In the genomic region with DNA sequence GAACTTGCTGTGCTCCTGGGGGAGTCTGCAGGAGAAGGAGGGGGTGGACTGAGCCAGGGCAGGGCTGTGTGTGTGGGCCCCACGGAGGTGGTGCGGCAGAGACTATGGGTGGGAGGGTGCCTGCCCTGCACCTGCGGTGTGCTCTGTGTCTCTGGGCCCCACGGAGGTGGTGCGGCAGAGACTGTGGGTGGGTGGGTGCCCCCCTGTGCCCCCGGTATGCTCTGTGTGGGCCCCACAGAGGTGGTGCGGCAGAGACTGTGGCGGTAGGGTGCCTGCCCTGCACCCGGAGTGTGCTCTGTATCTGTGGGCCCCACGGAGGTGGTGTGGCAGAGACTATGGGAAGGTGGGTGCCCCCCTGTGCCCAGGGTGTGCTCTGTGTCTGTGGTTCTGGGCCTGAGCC, we compare ENCODE assay signal across 11 cellular contexts.
DNase-seq lines count a peak whose midpoint lies in the region; ATAC-seq, FAIRE-seq and TF ChIP-seq lines count a peak whose summit lies in the region.
"Had no signal": no experiment of that assay in that cellular context is flagged by ENCODE, and none has a peak within 500 bp of the region (broad histone marks: within the 10 kb centered on the region; RNA-seq: fewer than 3 reads in every experiment).

No MANE protein-coding gene starts in this region.

- no peak overlapping the region for H3K4me2 ChIP-seq in neural progenitor cell
- H3K4me2 ChIP-seq: BLaER1 had no signal

- no peaks in the 10 kb centered on the region for H3K27me3 Mint-ChIP-seq in WTC11 (ENCODE audit: low read depth)
- H3K27me3 Mint-ChIP-seq in chondrocyte (ENCODE audit: low read depth), result no peaks in the 10 kb centered on the region
- H3K27me3 Mint-ChIP-seq in neural progenitor cell (ENCODE audit: insufficient read depth, low read depth), result peaks cover 8% of the 10 kb centered on the region

- no peak overlapping the region for H2AFZ ChIP-seq in neural progenitor cell (replicated peaks)

- H3F3A ChIP-seq in neural progenitor cell (ENCODE audit: low read depth), result peaks cover 25% of the 10 kb centered on the region

- no peak for TF ChIP-seq CTCF in WTC11 (IDR thresholded peaks at IDR 0.05)
- TF ChIP-seq CTCF in chondrocyte (IDR thresholded peaks at IDR 0.05), result no peak
- no peak for TF ChIP-seq CTCF in neural progenitor cell (IDR thresholded peaks at IDR 0.05)
- TF ChIP-seq CTCF in ascending aorta (IDR thresholded peaks at IDR 0.05), result no peak

- H3K4me3 Mint-ChIP-seq in WTC11, result no peak overlapping the region
- no peak overlapping the region for H3K4me3 Mint-ChIP-seq in chondrocyte (ENCODE audit: unreplicated experiment)
- no peak overlapping the region for H3K4me3 Mint-ChIP-seq in neural progenitor cell

- peaks cover 4% of the 10 kb centered on the region for H4K20me1 ChIP-seq in neural progenitor cell (ENCODE audit: low read depth)

- H3K4me1 ChIP-seq in neural progenitor cell (peaks cover 13% of the 10 kb centered on the region), ascending aorta (peaks cover 0 to 2% of the 10 kb centered on the region in 2 donors)
- H3K4me1 ChIP-seq: BLaER1 had no signal

- DNase-seq in GM12891 (ENCODE audit: insufficient read length, low spot score), result no peak
- DNase-seq in WTC11 (ENCODE audit: low spot score), result no peak
- DNase-seq in chondrocyte (ENCODE audit: low spot score), result no peak
- DNase-seq in neural progenitor cell (ENCODE audit: low spot score), result no peak
- DNase-seq in ascending aorta (ENCODE audit: low spot score in 2 of 2), result no peak
- DNase-seq: esophagus squamous epithelium, retina had no signal

- H3K27ac ChIP-seq in neural progenitor cell, result peak overlapping the region; percentile 35
- no peak overlapping the region for H3K27ac ChIP-seq in ascending aorta
- H3K27ac ChIP-seq: BLaER1 had no signal

- peaks cover 30% of the 10 kb centered on the region for H3K4me1 Mint-ChIP-seq in WTC11
- H3K4me1 Mint-ChIP-seq in chondrocyte (ENCODE audit: low read depth), result peaks cover 23% of the 10 kb centered on the region
- H3K4me1 Mint-ChIP-seq in neural progenitor cell, result peaks cover 4% of the 10 kb centered on the region

- H3K36me3 ChIP-seq in neural progenitor cell (no peaks in the 10 kb centered on the region), ascending aorta (peaks cover 15 to 27% of the 10 kb centered on the region in 2 donors)

- peak overlapping the region; percentile 96 for H3K27ac Mint-ChIP-seq in WTC11
- H3K27ac Mint-ChIP-seq in chondrocyte (ENCODE audit: unreplicated experiment), result peak overlapping the region; percentile 68
- H3K27ac Mint-ChIP-seq in neural progenitor cell, result peak overlapping the region; percentile 78

- TF ChIP-seq POLR2A in GM12891 (IDR thresholded peaks at IDR 0.05; ENCODE audit: low read depth, low read length), result no peak

- ATAC-seq in WTC11 (no peak), HG03469 (IDR thresholded peaks at IDR 0.05; ENCODE audit: unreplicated experiment) (no peak), GM21786 (IDR thresholded peaks at IDR 0.05; ENCODE audit: unreplicated experiment) (no peak), GM19351 (IDR thresholded peaks at IDR 0.05; ENCODE audit: unreplicated experiment) (no peak)

- peak; percentile 23 for FAIRE-seq in GM12891 (lab: Jason Lieb, UNC)

- POLR2A ChIA-PET in WTC11 (lab: Charles Lee), result no interaction called here

- CTCF ChIA-PET in WTC11 (lab: Charles Lee), result no interaction called here

- H3K9me3 Mint-ChIP-seq in WTC11, result peaks cover 16% of the 10 kb centered on the region
- peaks cover 5% of the 10 kb centered on the region for H3K9me3 Mint-ChIP-seq in chondrocyte (ENCODE audit: low read depth)
- peaks cover 26% of the 10 kb centered on the region for H3K9me3 Mint-ChIP-seq in neural progenitor cell

- H3K79me2 ChIP-seq in neural progenitor cell (ENCODE audit: low read depth), result peaks cover 56% of the 10 kb centered on the region

- H3K4me3 ChIP-seq in neural progenitor cell, result no peak overlapping the region
- H3K4me3 ChIP-seq in ascending aorta, result no peak overlapping the region
- H3K4me3 ChIP-seq: BLaER1, esophagus squamous epithelium had no signal

- peaks cover 64% of the 10 kb centered on the region for H3K36me3 Mint-ChIP-seq in WTC11
- peaks cover 21% of the 10 kb centered on the region for H3K36me3 Mint-ChIP-seq in chondrocyte (ENCODE audit: low read depth)
- peaks cover 49% of the 10 kb centered on the region for H3K36me3 Mint-ChIP-seq in neural progenitor cell

- H3K9me3 ChIP-seq in neural progenitor cell (ENCODE audit: low read depth), result no peaks in the 10 kb centered on the region
- H3K9me3 ChIP-seq in ascending aorta, result no peaks in the 10 kb centered on the region
- H3K9me3 ChIP-seq: esophagus squamous epithelium had no signal

- intact Hi-C loops in ascending aorta (cut with DNase I), result no loop called here

- no peak overlapping the region for H3K9ac ChIP-seq in neural progenitor cell
- H3K9ac ChIP-seq: BLaER1 had no signal

- H3K27me3 ChIP-seq in neural progenitor cell (no peaks in the 10 kb centered on the region), ascending aorta (no peaks in the 10 kb centered on the region)
- H3K27me3 ChIP-seq: BLaER1, esophagus squamous epithelium had no signal

TF ChIP-seq in GM12891, 5 proteins besides CTCF, POLR2A, EP300 and RAD21:
- TF ChIP-seq PAX5 (IDR thresholded peaks at IDR 0.05; ENCODE audit: insufficient read depth, low read length, severe bottlenecking) (no peak), SPI1 (IDR thresholded peaks at IDR 0.05; ENCODE audit: low read depth, low read length) (no peak), TAF1 (IDR thresholded peaks at IDR 0.05; ENCODE audit: low read depth, low read length) (no peak), POLR2AphosphoS5 (IDR thresholded peaks at IDR 0.05; ENCODE audit: low read depth, low read length) (no peak), POU2F2 (IDR thresholded peaks at IDR 0.05; ENCODE audit: low read depth, low read length) (no peak)

TF ChIP-seq in WTC11, 78 proteins besides CTCF, POLR2A, EP300 and RAD21 (continues in another document):
- no peak for TF ChIP-seq MXD4 (CRISPR knock-in tag; IDR thresholded peaks at IDR 0.05; ENCODE audit: borderline replicate concordance)
- no peak for TF ChIP-seq USF2 (CRISPR knock-in tag; IDR thresholded peaks at IDR 0.05)
- TF ChIP-seq CBFB (CRISPR knock-in tag; IDR thresholded peaks at IDR 0.05; ENCODE audit: low read depth), result no peak
- TF ChIP-seq FOXP1 (CRISPR knock-in tag; IDR thresholded peaks at IDR 0.05; ENCODE audit: borderline replicate concordance), result no peak
- TF ChIP-seq ZNF263 (CRISPR knock-in tag; IDR thresholded peaks at IDR 0.05; ENCODE audit: low read depth), result no peak
- no peak for TF ChIP-seq ERG (CRISPR knock-in tag; IDR thresholded peaks at IDR 0.05)
- TF ChIP-seq ZNF396 (CRISPR knock-in tag; IDR thresholded peaks at IDR 0.05; ENCODE audit: borderline replicate concordance), result no peak
- TF ChIP-seq ZNF232 (CRISPR knock-in tag; IDR thresholded peaks at IDR 0.05), result no peak
- TF ChIP-seq JUN (CRISPR knock-in tag; IDR thresholded peaks at IDR 0.05), result no peak
- no peak for TF ChIP-seq PRRX2 (CRISPR knock-in tag; IDR thresholded peaks at IDR 0.05)
- no peak for TF ChIP-seq PREB (CRISPR knock-in tag; IDR thresholded peaks at IDR 0.05; ENCODE audit: borderline replicate concordance)
- no peak for TF ChIP-seq STAT6 (CRISPR knock-in tag; conservative IDR thresholded peaks at IDR 0.05; ENCODE audit: low read depth)
- TF ChIP-seq GABPB1 (CRISPR knock-in tag; IDR thresholded peaks at IDR 0.05), result no peak
